Comparison of ENCODE assay signal across 7 cellular contexts in genomic region chr22:43817402-43817801, GRCh38. TPM values are rescaled to one million over a fixed set of nuclear protein-coding genes. Genes with fewer than 3 reads are reported as not detected.
"Had no signal": no experiment of that assay in that cellular context is flagged by ENCODE, and none has a peak within 500 bp of the region (broad histone marks: within the 10 kb centered on the region; RNA-seq: fewer than 3 reads in every experiment).

No MANE protein-coding gene starts in this region.

- H3K4me3 Mint-ChIP-seq: HFFc6 had no signal

- H3K27ac Mint-ChIP-seq: HFFc6 had no signal

- ATAC-seq: HCT116 had no signal

- H3K9me3 Mint-ChIP-seq: HFFc6 had no signal

- DNase-seq: GM23248, GOT3, H7, HFFc6, IMR-90 had no signal

RNA-seq across cellular contexts. Expression of gene SULT4A1, which starts 44.9 kb away (rescaled TPM):
- total RNA-seq: GM23248, HFFc6, HT-29 had no signal
